ENCODE assay signal across 1 cellular context in the genomic region with DNA sequence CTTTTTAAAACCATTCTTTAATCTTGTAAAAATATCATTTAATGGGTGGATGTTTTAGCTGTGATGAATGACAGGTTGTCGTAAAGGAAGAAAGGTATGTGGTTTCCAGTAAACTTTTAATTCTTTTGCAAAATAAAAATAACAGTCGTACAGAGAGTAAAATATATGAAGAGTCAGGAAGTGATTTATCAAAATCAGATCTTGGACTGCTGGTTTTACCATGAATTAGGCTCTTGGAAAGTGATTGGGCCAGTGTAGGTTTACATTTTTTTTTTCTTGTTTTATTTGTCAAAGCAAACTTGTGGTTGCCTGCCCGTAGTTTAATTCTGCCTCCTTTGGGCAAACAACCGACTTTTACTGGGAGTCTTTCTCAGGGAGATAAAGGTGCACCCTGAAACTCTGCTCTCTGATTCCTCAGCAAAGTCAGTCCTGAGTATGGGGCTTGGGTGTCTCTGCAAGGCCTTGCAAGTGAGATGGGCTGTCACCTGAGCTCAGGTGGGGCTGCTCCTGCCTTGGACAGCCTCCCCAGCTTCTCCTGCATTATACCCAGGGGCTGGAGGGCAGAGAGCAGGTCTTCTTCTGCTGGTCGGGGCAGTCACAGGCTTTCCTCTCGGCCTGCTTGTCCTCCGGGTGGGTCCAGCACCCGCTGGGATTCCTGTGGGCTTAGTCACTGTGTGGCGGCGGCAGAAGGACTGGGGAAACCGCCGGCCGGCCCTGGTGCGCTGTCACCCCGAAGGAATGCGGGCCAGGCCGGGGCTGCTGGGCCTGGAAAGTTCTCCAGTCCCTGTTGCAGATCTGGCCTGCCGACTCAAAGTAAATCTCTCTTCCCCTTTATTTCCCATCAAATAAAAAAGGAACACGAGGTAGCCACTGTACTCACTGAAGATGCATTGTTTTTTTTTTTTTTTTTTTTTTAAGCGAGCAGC.
TF ChIP-seq lines count a peak whose summit lies in the region.

No MANE protein-coding gene starts in this region.

TF ChIP-seq in HepG2, 621 proteins besides CTCF, POLR2A, EP300 and RAD21 (continued from another document and continues in another):
- TF ChIP-seq, protein P1, sequence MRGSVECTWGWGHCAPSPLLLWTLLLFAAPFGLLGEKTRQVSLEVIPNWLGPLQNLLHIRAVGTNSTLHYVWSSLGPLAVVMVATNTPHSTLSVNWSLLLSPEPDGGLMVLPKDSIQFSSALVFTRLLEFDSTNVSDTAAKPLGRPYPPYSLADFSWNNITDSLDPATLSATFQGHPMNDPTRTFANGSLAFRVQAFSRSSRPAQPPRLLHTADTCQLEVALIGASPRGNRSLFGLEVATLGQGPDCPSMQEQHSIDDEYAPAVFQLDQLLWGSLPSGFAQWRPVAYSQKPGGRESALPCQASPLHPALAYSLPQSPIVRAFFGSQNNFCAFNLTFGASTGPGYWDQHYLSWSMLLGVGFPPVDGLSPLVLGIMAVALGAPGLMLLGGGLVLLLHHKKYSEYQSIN (CRISPR knock-in tag; IDR thresholded peaks at IDR 0.05; ENCODE audit: borderline replicate concordance), result no peak
- no peak for TF ChIP-seq CBFB (CRISPR knock-in tag; IDR thresholded peaks at IDR 0.05)
- TF ChIP-seq SUZ12 (IDR thresholded peaks at IDR 0.05; ENCODE audit: low read depth, low read length), result no peak
- no peak for TF ChIP-seq FOXK1 (CRISPR knock-in tag; IDR thresholded peaks at IDR 0.05; ENCODE audit: borderline replicate concordance, low read depth)
- 0 out of 2 replicates have a peak, but pooled peaks have one; percentile 15 for TF ChIP-seq RXRA (CRISPR knock-in tag; IDR thresholded peaks at IDR 0.05)
- 0 out of 2 replicates have a peak, but pooled peaks have one; percentile 31 for TF ChIP-seq RERE (CRISPR knock-in tag; IDR thresholded peaks at IDR 0.05; ENCODE audit: low read depth)
- 0 out of 2 replicates have a peak, but pooled peaks have one; percentile 27 for TF ChIP-seq MAZ (IDR thresholded peaks at IDR 0.05; ENCODE audit: borderline replicate concordance, low read depth, low read length)
- TF ChIP-seq MAZ (CRISPR knock-in tag; IDR thresholded peaks at IDR 0.05; ENCODE audit: low read depth), result 0 out of 2 replicates have a peak, but pooled peaks have one; percentile 11
- TF ChIP-seq ZNF292 (CRISPR knock-in tag; IDR thresholded peaks at IDR 0.05; ENCODE audit: borderline replicate concordance, low read depth), result peak; percentile 97
- no peak for TF ChIP-seq SIX1 (CRISPR knock-in tag; IDR thresholded peaks at IDR 0.05; ENCODE audit: borderline replicate concordance)
- no peak for TF ChIP-seq ZSCAN22 (CRISPR knock-in tag; IDR thresholded peaks at IDR 0.05)
- TF ChIP-seq BRCA1 (CRISPR knock-in tag; IDR thresholded peaks at IDR 0.05), result peak; percentile 54; the same call in 1 of the 2 replicates
- TF ChIP-seq TAF1 (CRISPR knock-in tag; IDR thresholded peaks at IDR 0.05), result no peak
- TF ChIP-seq ZBTB40 (IDR thresholded peaks at IDR 0.05), result no peak
- TF ChIP-seq ZBTB40 (CRISPR knock-in tag; IDR thresholded peaks at IDR 0.05), result no peak
- no peak for TF ChIP-seq RAD51 (IDR thresholded peaks at IDR 0.05; ENCODE audit: borderline replicate concordance)
- no peak for TF ChIP-seq ATM (IDR thresholded peaks at IDR 0.05; ENCODE audit: borderline replicate concordance)
- no peak for TF ChIP-seq BCL3 (CRISPR knock-in tag; IDR thresholded peaks at IDR 0.05)
- TF ChIP-seq ESRRA (CRISPR knock-in tag; IDR thresholded peaks at IDR 0.05; ENCODE audit: low read depth), result no peak
- no peak for TF ChIP-seq ZNF343 (CRISPR knock-in tag; IDR thresholded peaks at IDR 0.05)
- TF ChIP-seq ZFX (CRISPR knock-in tag; IDR thresholded peaks at IDR 0.05; ENCODE audit: low read depth), result peak; percentile 81; the same call in 1 of the 2 replicates
- TF ChIP-seq LRRFIP1 (CRISPR knock-in tag; conservative IDR thresholded peaks at IDR 0.05), result no peak
- TF ChIP-seq ZNF225 (CRISPR knock-in tag; IDR thresholded peaks at IDR 0.05), result no peak
- TF ChIP-seq ZNF232 (CRISPR knock-in tag; IDR thresholded peaks at IDR 0.05; ENCODE audit: borderline replicate concordance), result peak; percentile 59; the same call in 1 of the 2 replicates
- TF ChIP-seq NBN (conservative IDR thresholded peaks at IDR 0.05), result no peak
- no peak for TF ChIP-seq GTF2F1 (IDR thresholded peaks at IDR 0.05; ENCODE audit: low read length)
- TF ChIP-seq PHF21A (CRISPR knock-in tag; IDR thresholded peaks at IDR 0.05), result peak; percentile 81
- TF ChIP-seq ARNT2 (CRISPR knock-in tag; IDR thresholded peaks at IDR 0.05; ENCODE audit: low read depth), result no peak
- TF ChIP-seq ZMAT5 (CRISPR knock-in tag; IDR thresholded peaks at IDR 0.05; ENCODE audit: borderline replicate concordance, low read depth), result no peak
- TF ChIP-seq SOX5 (CRISPR knock-in tag; IDR thresholded peaks at IDR 0.05; ENCODE audit: borderline replicate concordance), result peak; percentile 46; the same call in 1 of the 2 replicates
- TF ChIP-seq ZFP36 (IDR thresholded peaks at IDR 0.05; ENCODE audit: borderline replicate concordance, low read depth, low read length, partially characterized antibody), result no peak
- TF ChIP-seq, protein P2, sequence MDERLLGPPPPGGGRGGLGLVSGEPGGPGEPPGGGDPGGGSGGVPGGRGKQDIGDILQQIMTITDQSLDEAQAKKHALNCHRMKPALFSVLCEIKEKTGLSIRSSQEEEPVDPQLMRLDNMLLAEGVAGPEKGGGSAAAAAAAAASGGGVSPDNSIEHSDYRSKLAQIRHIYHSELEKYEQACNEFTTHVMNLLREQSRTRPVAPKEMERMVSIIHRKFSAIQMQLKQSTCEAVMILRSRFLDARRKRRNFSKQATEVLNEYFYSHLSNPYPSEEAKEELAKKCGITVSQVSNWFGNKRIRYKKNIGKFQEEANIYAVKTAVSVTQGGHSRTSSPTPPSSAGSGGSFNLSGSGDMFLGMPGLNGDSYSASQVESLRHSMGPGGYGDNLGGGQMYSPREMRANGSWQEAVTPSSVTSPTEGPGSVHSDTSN (CRISPR knock-in tag; IDR thresholded peaks at IDR 0.05), result no peak
